20 cellular contexts compared by ENCODE assay signal in the genomic region with DNA sequence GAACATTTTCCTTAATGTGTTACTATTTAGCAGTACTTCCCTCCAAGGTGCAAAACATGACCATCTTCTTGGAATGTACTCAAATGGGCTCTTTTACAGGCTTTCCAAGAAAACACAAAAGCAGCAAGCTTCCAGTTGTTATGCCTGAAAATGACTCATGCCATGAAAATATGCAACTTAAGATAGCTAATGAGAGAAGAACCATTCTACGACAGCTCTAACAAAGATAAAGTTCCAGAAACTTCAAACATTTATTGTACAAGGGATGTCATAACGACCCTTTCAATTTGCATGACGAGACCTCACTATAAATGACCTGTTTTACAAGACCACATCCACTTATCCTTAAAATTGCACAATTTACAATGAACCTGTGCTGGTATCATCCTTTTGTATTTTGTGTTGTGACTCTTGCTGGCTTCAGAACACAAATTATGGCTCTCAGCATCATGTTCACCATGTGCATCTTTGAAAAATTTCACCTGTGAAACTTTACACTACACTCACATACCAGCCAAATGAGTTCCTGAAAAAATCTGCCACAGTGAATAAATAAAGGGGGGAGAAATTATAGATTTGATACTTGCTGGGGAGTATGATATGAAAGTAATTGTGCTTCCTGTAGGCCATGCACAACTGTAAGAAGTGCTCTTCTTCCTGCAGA.
DNase-seq lines count a peak whose midpoint lies in the region; ATAC-seq and TF ChIP-seq lines count a peak whose summit lies in the region.
"Had no signal": no experiment of that assay in that cellular context is flagged by ENCODE, and none has a peak within 500 bp of the region (broad histone marks: within the 10 kb centered on the region; RNA-seq: fewer than 3 reads in every experiment).

No MANE protein-coding gene starts in this region.

- H4K20me1 ChIP-seq in PC-3 (ENCODE audit: low read length): no peaks in the 10 kb centered on the region

- H3K36me3 ChIP-seq in PC-3 (ENCODE audit: low read depth, low read length): no peaks in the 10 kb centered on the region
- H3K36me3 ChIP-seq: neutrophil, thyroid gland had no signal

- H3K4me2 ChIP-seq in PC-3 (ENCODE audit: low read length): no peak overlapping the region

- intact Hi-C loops in PC-3 (cut with micrococcal nuclease): no loop called here

- no peak overlapping the region for H3K4me3 ChIP-seq in PC-3 (ENCODE audit: low read length)
- H3K4me3 ChIP-seq in epithelial cell of proximal tubule (ENCODE audit: low read depth, low read length): no peak overlapping the region
- H3K4me3 ChIP-seq: thyroid gland had no signal

- no peak overlapping the region for H2AFZ ChIP-seq in PC-3 (ENCODE audit: low read length)

- POLR2A ChIA-PET in PC-3 (lab: Charles Lee; ENCODE audit: unreplicated experiment): interaction anchor here (0.5 kb wide), 1 partner anchor 28 kb away, joined by 3 read pairs; no protein-coding TSS in a partner anchor

- no peaks in the 10 kb centered on the region for H3K79me2 ChIP-seq in PC-3 (ENCODE audit: low read length)

- TF ChIP-seq CTCF in PC-3 (conservative IDR thresholded peaks at IDR 0.05; ENCODE audit: low read depth, low read length) (no peak), epithelial cell of proximal tubule (conservative IDR thresholded peaks at IDR 0.05; ENCODE audit: low read depth, low read length) (no peak), omental fat pad (IDR thresholded peaks at IDR 0.05) (no peak)

- no peak overlapping the region for H3K27ac ChIP-seq in PC-3 (ENCODE audit: low read length)
- H3K27ac ChIP-seq: neutrophil, thyroid gland had no signal

- H3K27me3 ChIP-seq in PC-3 (ENCODE audit: low read length): no peaks in the 10 kb centered on the region
- H3K27me3 ChIP-seq: neutrophil, thyroid gland had no signal

- ATAC-seq in PC-3: peak; percentile 35
- ATAC-seq in omental fat pad (ENCODE audit: low FRiP score): peak; percentile 85
- ATAC-seq in GM21786 (IDR thresholded peaks at IDR 0.05; ENCODE audit: unreplicated experiment): no peak
- ATAC-seq in HG02981 (IDR thresholded peaks at IDR 0.05; ENCODE audit: unreplicated experiment): no peak
- ATAC-seq: effector memory CD8-positive, alpha-beta T cell had no signal

- peak; percentile 69 for DNase-seq in GM04504 (ENCODE audit: low read depth)
- peak; percentile 17 for DNase-seq in PC-3
- DNase-seq in epithelial cell of proximal tubule (ENCODE audit: low read depth): peak; percentile 36
- DNase-seq in omental fat pad (ENCODE audit: low spot score): no peak
- no peak for DNase-seq in DMS114 treated with DMSO at 0.1 percent for 48 hours (lab: John Stamatoyannopoulos, UW; ENCODE audit: unreplicated experiment)
- DNase-seq in activated CD4-positive, alpha-beta T cell treated with anti-CD3 and anti-CD28 coated beads for 1 hour: no peak
- DNase-seq: activated CD4-positive, alpha-beta T cell treated with anti-CD3 and anti-CD28 coated beads for 48 hours; activated naive CD4-positive, alpha-beta T cell treated with anti-CD3 and anti-CD28 coated beads, Interleukin-2, amount 10 ng/mL, durations not matched to agents 7 days and 5 days; activated T-cell treated with anti-CD3 and anti-CD28 coated beads for 4 hours; DMS79; effector memory CD8-positive, alpha-beta T cell; kidney; midbrain; NCI-H1048; NCI-H2171; Right ventricle myocardium superior; thyroid gland had no signal

- no peaks in the 10 kb centered on the region for H3K9me3 ChIP-seq in PC-3 (ENCODE audit: low read length)
- H3K9me3 ChIP-seq: neutrophil, thyroid gland had no signal

- H3K9me2 ChIP-seq in PC-3 (replicated peaks; ENCODE audit: low read length): no peaks in the 10 kb centered on the region

- no peaks in the 10 kb centered on the region for H3F3A ChIP-seq in PC-3 (ENCODE audit: low read length, unreplicated experiment)

- no peak overlapping the region for H3K9ac ChIP-seq in PC-3 (ENCODE audit: low read length)

- no TSS peak for BruUV-seq in PC-3 (replicated peaks; lab: Mats Ljungman, UMichigan)

- CTCF ChIA-PET in PC-3 (lab: Charles Lee): no interaction called here

- H3K4me1 ChIP-seq in PC-3 (ENCODE audit: insufficient read depth, low read length): no peaks in the 10 kb centered on the region; the same call in none of the 2 replicates

Comparison
In these comparisons a context has a peak if more than half of its experiments do, and no peak if none do; other contexts are left out.
1. DNase-seq: peak in GM04504 (single experiment), PC-3 (single experiment) and epithelial cell of proximal tubule (single experiment); none in omental fat pad (single experiment), DMS114 treated with DMSO at 0.1 percent for 48 hours (single experiment) and activated CD4-positive, alpha-beta T cell treated with anti-CD3 and anti-CD28 coated beads for 1 hour (single experiment).
2. ATAC-seq: peak in PC-3 (single experiment) and omental fat pad (single experiment); none in GM21786 (single experiment) and HG02981 (single experiment).